ENCODE assay signal across 22 cellular contexts in genomic region chr1:5691795-5692517, GRCh38.
"Had no signal": no experiment of that assay in that cellular context is flagged by ENCODE, and none has a peak within 500 bp of the region (broad histone marks: within the 10 kb centered on the region; RNA-seq: fewer than 3 reads in every experiment).

No MANE protein-coding gene starts in this region.

- ATAC-seq: left lung; lower lobe of right lung; naive thymus-derived CD8-positive, alpha-beta T cell; psoas muscle; right lobe of liver had no signal

- H2AFZ ChIP-seq: parathyroid adenoma had no signal

- H3K27me3 ChIP-seq: right atrium auricular region, right lobe of liver, tibial nerve, vagina had no signal

- H3K36me3 ChIP-seq: left lung, lower lobe of right lung, neutrophil, right atrium auricular region, right lobe of liver, tibial nerve, vagina had no signal

- H3K9me3 ChIP-seq: left lung, lower lobe of right lung, neutrophil, psoas muscle, right atrium auricular region, right lobe of liver, tibial nerve, vagina had no signal

- H3K79me2 ChIP-seq: parathyroid adenoma had no signal

- H3K4me1 ChIP-seq: left lung, lower lobe of right lung, parathyroid adenoma, psoas muscle, right atrium auricular region, right lobe of liver, tibial nerve, vagina had no signal

- H3K4me2 ChIP-seq: smooth muscle cell had no signal

- H3K27ac ChIP-seq: left lung, lower lobe of right lung, neutrophil, parathyroid adenoma, psoas muscle, right atrium auricular region, right lobe of liver, tibial nerve, vagina had no signal

- DNase-seq: hypothalamus; immature natural killer cell; kidney; left lung; lower lobe of right lung; mammary epithelial cell; naive thymus-derived CD8-positive, alpha-beta T cell; occipital lobe; psoas muscle; right lobe of liver; stimulated activated CD4-positive, alpha-beta T cell treated with anti-CD3 and anti-CD28 coated beads, Interleukin-1b, Interleukin-23, amount 100 ng/mL, for 48 hours; stimulated activated CD4-positive, alpha-beta T cell treated with anti-CD3 and anti-CD28 coated beads, Interleukin-2, amount 100 ng/mL, for 48 hours; stimulated activated CD4-positive, alpha-beta T cell treated with anti-CD3 and anti-CD28 coated beads, Interleukin-4, amount 100 ng/mL, for 4 hours; stimulated activated CD8-positive, alpha-beta memory T cell treated with anti-CD3 and anti-CD28 coated beads, Interleukin-4, amount 100 ng/mL, for 48 hours; stimulated activated naive CD4-positive, alpha-beta T cell; substantia nigra had no signal

- H3K9ac ChIP-seq: parathyroid adenoma had no signal

- H3K4me3 ChIP-seq: left lung, lower lobe of right lung, psoas muscle, right atrium auricular region, right lobe of liver, smooth muscle cell, tibial nerve, vagina had no signal
